In the genomic region with DNA sequence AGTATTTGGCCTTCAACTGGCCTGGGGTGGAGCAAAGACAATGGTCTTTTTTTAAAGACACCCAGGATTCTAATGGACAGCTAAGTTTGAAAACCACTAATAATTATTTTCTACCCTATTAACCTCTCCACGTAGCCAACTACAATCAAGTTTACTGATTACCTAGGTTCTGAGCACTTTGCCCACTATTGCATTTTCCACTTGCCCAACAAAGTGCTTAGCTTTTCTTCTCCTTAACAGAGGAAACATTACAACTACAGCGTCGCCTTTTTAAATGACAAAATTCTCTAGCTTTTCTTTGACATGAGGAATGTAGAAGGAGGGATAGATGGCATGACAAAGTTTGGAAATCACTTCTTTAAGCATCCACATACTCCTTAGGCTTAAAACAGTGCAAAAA, we compare ENCODE assay signal across 8 cellular contexts. TPM values are rescaled to one million over a fixed set of nuclear protein-coding genes. Genes with fewer than 3 reads are reported as not detected.
DNase-seq lines count a peak whose midpoint lies in the region; ATAC-seq, FAIRE-seq and TF ChIP-seq lines count a peak whose summit lies in the region.

No MANE protein-coding gene starts in this region.

- no peaks in the 10 kb centered on the region; the same call in 1 of the 2 replicates for H4K20me1 ChIP-seq in K562 (replicated peaks; ENCODE audit: control insufficient read depth, insufficient read depth, low read length)

- H3K4me1 ChIP-seq in K562 (replicated peaks in 1 of 2; ENCODE audit: control insufficient read depth in 2 of 2, insufficient read depth in 2 of 2, low read length in 2 of 2), result peaks cover 6 to 30% of the 10 kb centered on the region in 2 experiments
- peaks cover 31% of the 10 kb centered on the region for H3K4me1 ChIP-seq in mesodermal cell (ENCODE audit: control insufficient read depth, insufficient read depth, low read length, poor library complexity, severe bottlenecking)
- peaks cover 33 to 54% (median 43%) of the 10 kb centered on the region in 4 donors for H3K4me1 ChIP-seq in upper lobe of left lung

- CTCF ChIA-PET in K562 (lab: Yijun Ruan, JAX; ENCODE audit: low intra/inter-chr PET ratio), result no interaction called here

- POLR2A ChIA-PET in K562 (lab: Yijun Ruan, JAX), result interaction anchor here (0.9 to 1.9 kb wide), 2 partner anchors 9 to 23 kb away, joined by 3 to 5 read pairs; no protein-coding TSS in a partner anchor

- H3K27me3 Mint-ChIP-seq in activated naive CD4-positive, alpha-beta T cell treated with anti-CD3 and anti-CD28 coated beads, Interleukin-2, amount 50 U/mL, for 24 hours, result no peaks in the 10 kb centered on the region

- peak overlapping the region; percentile 98 for H3K27ac Mint-ChIP-seq in activated naive CD4-positive, alpha-beta T cell treated with anti-CD3 and anti-CD28 coated beads, Interleukin-2, amount 50 U/mL, for 24 hours

- no TSS peak for BruUV-seq in K562 (replicated peaks; lab: Mats Ljungman, UMichigan)

- no peak for ATAC-seq in K562
- ATAC-seq in upper lobe of left lung (ENCODE audit: low FRiP score in 2 of 2), result no peak
- no peak for ATAC-seq in HG03469 (IDR thresholded peaks at IDR 0.05; ENCODE audit: unreplicated experiment)
- no peak for ATAC-seq in GM19328 (IDR thresholded peaks at IDR 0.05; ENCODE audit: unreplicated experiment)
- no peak for ATAC-seq in HG02610 (IDR thresholded peaks at IDR 0.05; ENCODE audit: unreplicated experiment)

- peak overlapping the region; percentile 91 for H3K4me2 ChIP-seq in K562 (ENCODE audit: insufficient read depth, low read length)

- 9% methylated on average over 3 of the region's 3 CpGs for WGBS in K562 (ENCODE audit: insufficient coverage, low coverage, missing lambda C conversion rate)
- 60 to 68% methylated on average over 1 of the region's 3 CpGs for WGBS in mesodermal cell (ENCODE audit: insufficient coverage in 2 of 2), 2 experiments
- 37 to 53% methylated on average over 3 of the region's 3 CpGs for WGBS in upper lobe of left lung, 2 donors

- no peaks in the 10 kb centered on the region for H3K9me3 Mint-ChIP-seq in activated naive CD4-positive, alpha-beta T cell treated with anti-CD3 and anti-CD28 coated beads, Interleukin-2, amount 50 U/mL, for 24 hours

- peaks cover 70% of the 10 kb centered on the region for H3K4me1 Mint-ChIP-seq in activated naive CD4-positive, alpha-beta T cell treated with anti-CD3 and anti-CD28 coated beads, Interleukin-2, amount 50 U/mL, for 24 hours

- H3K9ac ChIP-seq in K562 (ENCODE audit: insufficient read depth in 1 of 2, low read depth in 2 of 2, low read length in 2 of 2), result peak overlapping the region in 1 of 2 experiments; percentile 85; a peak in 2 of 4 replicates

- H3K4me3 Mint-ChIP-seq in activated naive CD4-positive, alpha-beta T cell treated with anti-CD3 and anti-CD28 coated beads, Interleukin-2, amount 50 U/mL, for 24 hours, result peak overlapping the region; percentile 97

- no peak for TF ChIP-seq CTCF in K562 (IDR thresholded peaks at IDR 0.05 in 2 of 3, conservative IDR thresholded peaks at IDR 0.05 in 1 of 3; ENCODE audit: insufficient read depth in 2 of 3, low read depth in 1 of 3, low read length in 3 of 3)
- TF ChIP-seq CTCF in upper lobe of left lung (IDR thresholded peaks at IDR 0.05), result no peak

- no peak for FAIRE-seq in K562 (lab: Jason Lieb, UNC)

- H3K27ac ChIP-seq in K562 (ENCODE audit: extremely low read depth, low read depth, low read length), result no peak overlapping the region
- H3K27ac ChIP-seq in mesodermal cell (ENCODE audit: low read depth, low read length, severe bottlenecking), result no peak overlapping the region
- peak overlapping the region in 3 of 4 donors; percentile 97 to 98 (median 97) for H3K27ac ChIP-seq in upper lobe of left lung

- intact Hi-C loops in K562 (cut with micrococcal nuclease), result no loop called here

- no peaks in the 10 kb centered on the region for H3K36me3 ChIP-seq in K562 (ENCODE audit: control insufficient read depth, insufficient read depth, low read length)
- H3K36me3 ChIP-seq in mesodermal cell (ENCODE audit: control insufficient read depth, insufficient read depth, low read length), result no peaks in the 10 kb centered on the region
- H3K36me3 ChIP-seq in upper lobe of left lung, result no peaks in the 10 kb centered on the region

- H2AFZ ChIP-seq in K562 (ENCODE audit: low read depth, low read length), result no peak overlapping the region

- TF ChIP-seq RAD21 in K562 (CRISPR knock-in tag; conservative IDR thresholded peaks at IDR 0.05 in 1 of 2, IDR thresholded peaks at IDR 0.05 in 1 of 2), result no peak

- no peaks in the 10 kb centered on the region for H3K9me1 ChIP-seq in K562 (ENCODE audit: control insufficient read depth, insufficient read depth, low read length)

- peaks cover 4% of the 10 kb centered on the region for H3K36me3 Mint-ChIP-seq in activated naive CD4-positive, alpha-beta T cell treated with anti-CD3 and anti-CD28 coated beads, Interleukin-2, amount 50 U/mL, for 24 hours

- TF ChIP-seq POLR2A in K562 (conservative IDR thresholded peaks at IDR 0.05) (no peak), upper lobe of left lung (IDR thresholded peaks at IDR 0.05) (no peak)

- in situ Hi-C loops in K562 (cut with MboI), result no loop called here

- H3K9me3 ChIP-seq in K562 (replicated peaks; ENCODE audit: control insufficient read depth, insufficient read depth, low read depth, low read length) (no peaks in the 10 kb centered on the region), mesodermal cell (ENCODE audit: control insufficient read depth, low read length) (no peaks in the 10 kb centered on the region), upper lobe of left lung (no peaks in the 10 kb centered on the region)

- H3K27me3 ChIP-seq in K562 (ENCODE audit: control insufficient read depth in 2 of 2, insufficient read depth in 2 of 2, low read length in 2 of 2), result no peaks in the 10 kb centered on the region
- H3K27me3 ChIP-seq in upper lobe of left lung, result no peaks in the 10 kb centered on the region

- no peak for DNase-seq in activated naive CD4-positive, alpha-beta T cell treated with anti-CD3 and anti-CD28 coated beads, Interleukin-2, amount 50 U/mL, for 16 hours
- DNase-seq in K562 (ENCODE audit: extremely low read depth in 1 of 4, low spot score in 3 of 4) (no peak), upper lobe of left lung (no peak)

- H3K4me3 ChIP-seq in K562 (peak overlapping the region; percentile 92), mesodermal cell (ENCODE audit: extremely low read depth, insufficient read depth, low read length, poor library complexity, severe bottlenecking) (peak overlapping the region; percentile 93), upper lobe of left lung (peak overlapping the region; percentile 67 to 95 (median 84))

- TF ChIP-seq EP300 in K562 (IDR thresholded peaks at IDR 0.05; ENCODE audit: low read length) (no peak), upper lobe of left lung (IDR thresholded peaks at IDR 0.05) (no peak)

- H3K79me2 ChIP-seq in K562 (ENCODE audit: control insufficient read depth, insufficient read depth, low read length), result peaks cover 66% of the 10 kb centered on the region

TF ChIP-seq in K562, 482 proteins besides CTCF, POLR2A, EP300 and RAD21 (continues in another document):
- no peak for TF ChIP-seq ZNF780A (CRISPR knock-in tag; IDR thresholded peaks at IDR 0.05)
- TF ChIP-seq TEAD2 (tag; IDR thresholded peaks at IDR 0.05), result no peak

RNA-seq across cellular contexts. Expression of a gene that starts 2.0 kb away (rescaled TPM):
- total RNA-seq in K562 (2011; cell fraction: chromatin; rRNA removed; ENCODE audit: low replicate concordance), result 9.3 and 16.5 TPM in 2 replicates
- 11.1 and 14.0 TPM in 2 replicates for total RNA-seq in K562 (2011; cell fraction: nucleolus; rRNA removed)
- 12.3 and 16.3 TPM in 2 replicates for total RNA-seq in K562 (2011; cell fraction: nucleoplasm; rRNA removed)
- total RNA-seq in K562 (2014; rRNA removed) (24.8 and 25.1 TPM in 2 replicates), K562 (2014; rRNA removed; fragmentation: Illumina TruSeq; extraction: Trizol) (12.3 and 13.7 TPM in 2 replicates), K562 (2015; rRNA removed; fragmentation: Illumina TruSeq; extraction: Trizol) (12.1 and 12.4 TPM in 2 replicates), K562 (2021) (12.0 and 14.0 TPM in 2 replicates), upper lobe of left lung (10 to 100 TPM; 22.5 to 93.2 (median 37.6) TPM)
- polyA plus RNA-seq in K562 (2011; rRNA removed) (5.7 and 7.1 TPM in 2 replicates), K562 (2014; fragmentation: Illumina TruSeq; extraction: Trizol) (9.1 and 10.7 TPM in 2 replicates), K562 (2014; fragmentation: Nextera tagmentation; extraction: Ambion mirVana) (1 to 10 TPM in 1 of 2 experiments, under 1 TPM in 1; 0.89 to 1.5 TPM), K562 (2014; rRNA removed) (10.5 and 14.8 TPM in 2 replicates)
- polyA plus RNA-seq in K562 (2011; cell fraction: cytosol; rRNA removed), result 5.1 TPM in 2 replicates
- 3.8 and 4.5 TPM in 2 replicates for polyA plus RNA-seq in K562 (2011; cell fraction: nucleus; rRNA removed)
- polyA plus RNA-seq in K562 (2012), result 9.0 and 13.6 TPM in 2 replicates
- polyA minus RNA-seq in K562 (2011; rRNA and poly(A)+ RNA removed), result 9.3 and 9.4 TPM in 2 replicates
- polyA minus RNA-seq in K562 (2011; cell fraction: cytosol; rRNA and poly(A)+ RNA removed), result 7.7 and 8.4 TPM in 2 replicates
- 14.2 and 15.5 TPM in 2 replicates for polyA minus RNA-seq in K562 (2011; cell fraction: nucleus; rRNA and poly(A)+ RNA removed)
- 27.4 TPM for polyA plus RNA-seq in mesodermal cell (2013, experiment 1 of 2)
- 29.9 TPM for polyA plus RNA-seq in mesodermal cell (2013, experiment 2 of 2)

RNA-seq across cellular contexts. Expression of a gene that starts 37.6 kb away (rescaled TPM):
- total RNA-seq in K562 (2011; cell fraction: chromatin; rRNA removed; ENCODE audit: low replicate concordance), result not detected in 2 replicates
- total RNA-seq in K562 (2011; cell fraction: nucleolus; rRNA removed), result not detected in 2 replicates
- total RNA-seq in K562 (2011; cell fraction: nucleoplasm; rRNA removed), result not detected in 2 replicates
- total RNA-seq in K562 (2014; rRNA removed) (not detected in 2 replicates), K562 (2014; rRNA removed; fragmentation: Illumina TruSeq; extraction: Trizol) (not detected in 2 replicates), K562 (2015; rRNA removed; fragmentation: Illumina TruSeq; extraction: Trizol) (not detected in 2 replicates), K562 (2021) (not detected in 2 replicates), upper lobe of left lung (not detected)
- polyA plus RNA-seq in K562 (2011; rRNA removed) (not detected in 2 replicates), K562 (2014; fragmentation: Illumina TruSeq; extraction: Trizol) (not detected in 2 replicates), K562 (2014; fragmentation: Nextera tagmentation; extraction: Ambion mirVana) (not detected), K562 (2014; rRNA removed) (not detected in 2 replicates)
- not detected in 2 replicates for polyA plus RNA-seq in K562 (2011; cell fraction: cytosol; rRNA removed)
- polyA plus RNA-seq in K562 (2011; cell fraction: nucleus; rRNA removed), result not detected in 2 replicates
- not detected in 2 replicates for polyA plus RNA-seq in K562 (2012)
- not detected in 2 replicates for polyA minus RNA-seq in K562 (2011; rRNA and poly(A)+ RNA removed)
- polyA minus RNA-seq in K562 (2011; cell fraction: cytosol; rRNA and poly(A)+ RNA removed), result not detected in 2 replicates
- polyA minus RNA-seq in K562 (2011; cell fraction: nucleus; rRNA and poly(A)+ RNA removed), result not detected in 2 replicates
- 0.88 TPM for polyA plus RNA-seq in mesodermal cell (2013, experiment 1 of 2)
- 0.96 TPM for polyA plus RNA-seq in mesodermal cell (2013, experiment 2 of 2)

Comparison
In these comparisons a context has a peak if more than half of its experiments do, and no peak if none do; other contexts are left out.
1. H3K27ac ChIP-seq: peak in upper lobe of left lung (3 of 4); none in K562 (single experiment) and mesodermal cell (single experiment).
2. Peak in every context shown above with its lines, with median percentiles within 50 percentile points of each other: H3K4me3 ChIP-seq.